27 cellular contexts compared by ENCODE assay signal in the genomic region with DNA sequence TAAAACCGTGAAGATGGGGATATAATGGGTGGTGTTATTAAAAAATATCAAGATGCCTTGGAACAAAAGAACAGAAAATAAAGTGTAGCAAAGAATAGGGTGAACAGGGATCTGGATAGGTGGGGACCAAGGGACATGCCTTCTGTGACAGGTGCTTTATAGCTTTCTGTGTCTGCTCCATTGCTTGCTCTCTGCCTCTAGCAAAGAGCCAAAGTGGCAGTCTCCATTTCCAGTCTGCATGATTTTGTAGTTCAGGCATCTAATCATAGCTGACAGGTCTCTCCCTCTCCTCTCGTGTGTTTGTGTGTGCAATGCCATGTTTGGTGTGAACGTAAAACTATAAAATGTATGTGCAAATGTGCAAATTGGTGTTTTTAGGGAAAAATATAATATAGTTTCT. TPM values are rescaled to one million over a fixed set of nuclear protein-coding genes. Genes with fewer than 3 reads are reported as not detected.
"Had no signal": no experiment of that assay in that cellular context is flagged by ENCODE, and none has a peak within 500 bp of the region (broad histone marks: within the 10 kb centered on the region; RNA-seq: fewer than 3 reads in every experiment).

No MANE protein-coding gene starts in this region.

- H3K9me3 Mint-ChIP-seq: activated CD4-positive, alpha-beta memory T cell treated with anti-CD3 and anti-CD28 coated beads, Interleukin-2, amount 10 ng/mL, durations not matched to agents 7 days and 5 days; activated CD4-positive, alpha-beta T cell treated with anti-CD3 and anti-CD28 coated beads, Interleukin-2, amount 10 ng/mL, durations not matched to agents 7 days and 5 days; activated naive CD4-positive, alpha-beta T cell treated with anti-CD3 and anti-CD28 coated beads, Interleukin-2, amount 10 ng/mL, durations not matched to agents 7 days and 5 days; activated naive CD8-positive, alpha-beta T cell treated with anti-CD3 and anti-CD28 coated beads, Interleukin-2, amount 10 ng/mL, durations not matched to agents 7 days and 5 days; activated T-cell treated with anti-CD3 and anti-CD28 coated beads, Interleukin-2, amount 50 U/mL, for 24 hours; stimulated activated naive CD8-positive, alpha-beta T cell treated with anti-CD3 and anti-CD28 coated beads, Interleukin-15, Interleukin-2, amounts not matched to agents 100 ng/mL and 50 ng/mL, for 24 hours; T-helper 1 cell treated with Interleukin-12 subunit alpha and Interleukin-12 subunit beta and Interleukin-4 antibody, amounts not matched to agents 30 μg/mL and 1 μg/mL, for 36 hours had no signal

- H3K27ac Mint-ChIP-seq: activated CD4-positive, alpha-beta memory T cell treated with anti-CD3 and anti-CD28 coated beads, Interleukin-2, amount 10 ng/mL, durations not matched to agents 7 days and 5 days; activated CD4-positive, alpha-beta T cell treated with anti-CD3 and anti-CD28 coated beads, Interleukin-2, amount 10 ng/mL, durations not matched to agents 7 days and 5 days; activated naive CD4-positive, alpha-beta T cell treated with anti-CD3 and anti-CD28 coated beads, Interleukin-2, amount 10 ng/mL, durations not matched to agents 7 days and 5 days; activated naive CD8-positive, alpha-beta T cell treated with anti-CD3 and anti-CD28 coated beads, Interleukin-2, amount 10 ng/mL, durations not matched to agents 7 days and 5 days; activated T-cell treated with anti-CD3 and anti-CD28 coated beads, Interleukin-2, amount 50 U/mL, for 24 hours; stimulated activated naive CD8-positive, alpha-beta T cell treated with anti-CD3 and anti-CD28 coated beads, Interleukin-15, Interleukin-2, amounts not matched to agents 100 ng/mL and 50 ng/mL, for 24 hours; T-helper 1 cell treated with Interleukin-12 subunit alpha and Interleukin-12 subunit beta and Interleukin-4 antibody, amounts not matched to agents 30 μg/mL and 1 μg/mL, for 36 hours had no signal

- H3K27ac ChIP-seq: ascending aorta, brain microvascular endothelial cell, left lung, parathyroid adenoma, right lobe of liver, upper lobe of left lung, vagina, WERI-Rb-1 had no signal

- ATAC-seq: activated CD4-positive, CD25-positive, alpha-beta regulatory T cell treated with anti-CD3 and anti-CD28 coated beads, Interleukin-2, amount 50 U/mL, for 24 hours; left lung; right lobe of liver had no signal

- H3K4me3 Mint-ChIP-seq: activated CD4-positive, alpha-beta memory T cell treated with anti-CD3 and anti-CD28 coated beads, Interleukin-2, amount 10 ng/mL, durations not matched to agents 7 days and 5 days; activated CD4-positive, alpha-beta T cell treated with anti-CD3 and anti-CD28 coated beads, Interleukin-2, amount 10 ng/mL, durations not matched to agents 7 days and 5 days; activated naive CD4-positive, alpha-beta T cell treated with anti-CD3 and anti-CD28 coated beads, Interleukin-2, amount 10 ng/mL, durations not matched to agents 7 days and 5 days; activated naive CD8-positive, alpha-beta T cell treated with anti-CD3 and anti-CD28 coated beads, Interleukin-2, amount 10 ng/mL, durations not matched to agents 7 days and 5 days; activated T-cell treated with anti-CD3 and anti-CD28 coated beads, Interleukin-2, amount 50 U/mL, for 24 hours; naive B cell; neural crest cell; stimulated activated naive CD8-positive, alpha-beta T cell treated with anti-CD3 and anti-CD28 coated beads, Interleukin-15, Interleukin-2, amounts not matched to agents 100 ng/mL and 50 ng/mL, for 24 hours; T-helper 1 cell treated with Interleukin-12 subunit alpha and Interleukin-12 subunit beta and Interleukin-4 antibody, amounts not matched to agents 30 μg/mL and 1 μg/mL, for 36 hours had no signal

- H3K27me3 Mint-ChIP-seq: activated CD4-positive, alpha-beta memory T cell treated with anti-CD3 and anti-CD28 coated beads, Interleukin-2, amount 10 ng/mL, durations not matched to agents 7 days and 5 days; activated CD4-positive, alpha-beta T cell treated with anti-CD3 and anti-CD28 coated beads, Interleukin-2, amount 10 ng/mL, durations not matched to agents 7 days and 5 days; activated naive CD4-positive, alpha-beta T cell treated with anti-CD3 and anti-CD28 coated beads, Interleukin-2, amount 10 ng/mL, durations not matched to agents 7 days and 5 days; activated T-cell treated with anti-CD3 and anti-CD28 coated beads, Interleukin-2, amount 50 U/mL, for 24 hours; naive B cell had no signal

- H3K4me1 Mint-ChIP-seq: activated CD4-positive, alpha-beta T cell treated with anti-CD3 and anti-CD28 coated beads, Interleukin-2, amount 10 ng/mL, durations not matched to agents 7 days and 5 days; activated naive CD4-positive, alpha-beta T cell treated with anti-CD3 and anti-CD28 coated beads, Interleukin-2, amount 10 ng/mL, durations not matched to agents 7 days and 5 days; activated naive CD8-positive, alpha-beta T cell treated with anti-CD3 and anti-CD28 coated beads, Interleukin-2, amount 10 ng/mL, durations not matched to agents 7 days and 5 days had no signal

- H3K9me3 ChIP-seq: ascending aorta, heart right ventricle, left lung, right lobe of liver, upper lobe of left lung, vagina had no signal

- H3K36me3 Mint-ChIP-seq: activated naive CD4-positive, alpha-beta T cell treated with anti-CD3 and anti-CD28 coated beads, Interleukin-2, amount 10 ng/mL, durations not matched to agents 7 days and 5 days; activated naive CD8-positive, alpha-beta T cell treated with anti-CD3 and anti-CD28 coated beads, Interleukin-2, amount 10 ng/mL, durations not matched to agents 7 days and 5 days had no signal

- DNase-seq: activated CD4-positive, alpha-beta memory T cell treated with anti-CD3 and anti-CD28 coated beads, Interleukin-2, amount 10 ng/mL, durations not matched to agents 7 days and 5 days; activated CD4-positive, alpha-beta T cell treated with anti-CD3 and anti-CD28 coated beads, Interleukin-2, amount 10 ng/mL, durations not matched to agents 7 days and 5 days; activated CD8-positive, alpha-beta memory T cell treated with anti-CD3 and anti-CD28 coated beads, Interleukin-2, amount 50 U/mL, for 48 hours; activated gamma-delta T cell; activated naive CD4-positive, alpha-beta T cell treated with anti-CD3 and anti-CD28 coated beads, Interleukin-2, amount 10 ng/mL, durations not matched to agents 7 days and 5 days; activated naive CD8-positive, alpha-beta T cell treated with anti-CD3 and anti-CD28 coated beads, Interleukin-2, amount 10 ng/mL, durations not matched to agents 7 days and 5 days; activated T-cell treated with anti-CD3 and anti-CD28 coated beads, Interleukin-2, amount 50 U/mL, for 24 hours; brain microvascular endothelial cell; central memory CD4-positive, alpha-beta T cell; heart right ventricle; left lung; mammary epithelial cell; naive B cell; nucleus accumbens; right lobe of liver; stimulated activated CD4-positive, alpha-beta T cell treated with anti-CD3 and anti-CD28 coated beads, Interleukin-4, amount 100 ng/mL, for 1 hour; SW 1271; T1000; upper lobe of left lung; WERI-Rb-1 had no signal

- H3K36me3 ChIP-seq: ascending aorta, brain microvascular endothelial cell, left lung, right lobe of liver, upper lobe of left lung had no signal

- H3K27me3 ChIP-seq: ascending aorta, brain microvascular endothelial cell, heart right ventricle, left lung, right lobe of liver, upper lobe of left lung, vagina had no signal

- H3K4me3 ChIP-seq: ascending aorta, heart right ventricle, left lung, right lobe of liver, upper lobe of left lung, vagina had no signal

RNA-seq across cellular contexts. Expression of a gene that starts 35.0 kb away (rescaled TPM):
- total RNA-seq: activated CD4-positive, alpha-beta T cell treated with anti-CD3 and anti-CD28 coated beads, Interleukin-2, amount 10 ng/mL, durations not matched to agents 7 days and 5 days; ascending aorta had no signal
